Comparison of ENCODE assay signal across 13 cellular contexts in the genomic region with DNA sequence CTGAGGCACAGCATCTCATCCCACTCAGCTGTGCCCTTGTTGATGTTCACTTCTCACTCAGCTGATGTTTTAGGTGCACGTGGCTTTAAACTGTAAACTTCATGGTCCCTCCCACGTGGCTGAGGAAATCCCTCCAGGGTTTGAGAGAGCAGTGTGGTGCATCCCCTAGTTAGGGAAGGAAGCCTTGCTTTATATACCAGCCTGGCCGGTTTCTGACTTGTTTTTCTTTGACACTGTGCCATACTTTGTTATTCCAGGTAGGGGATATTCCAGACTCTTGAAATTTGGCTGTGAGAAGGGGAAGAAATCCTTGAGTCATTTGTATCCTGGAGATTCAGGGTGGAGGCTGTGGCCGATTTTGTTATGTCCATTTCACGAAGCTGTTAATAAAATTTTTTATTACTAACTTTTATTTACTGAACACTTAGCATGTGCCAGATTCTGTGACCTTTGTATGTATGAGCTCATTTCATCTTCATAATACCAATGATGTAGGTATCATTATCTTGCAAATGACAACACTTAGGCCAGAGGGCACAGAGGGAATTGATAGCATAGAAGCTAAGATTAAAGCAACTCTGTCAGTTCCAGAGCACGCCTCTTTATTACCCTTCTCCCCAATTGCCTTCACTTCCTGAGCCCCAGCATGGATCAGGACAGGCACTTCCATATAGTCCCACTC.
DNase-seq lines count a peak whose midpoint lies in the region; ATAC-seq and TF ChIP-seq lines count a peak whose summit lies in the region.
"Had no signal": no experiment of that assay in that cellular context is flagged by ENCODE, and none has a peak within 500 bp of the region (broad histone marks: within the 10 kb centered on the region; RNA-seq: fewer than 3 reads in every experiment).

No MANE protein-coding gene starts in this region.

- POLR2A ChIA-PET in MCF 10A (lab: Yijun Ruan, JAX), result interaction anchor here (0.5 to 0.9 kb wide), 3 partner anchors 12 to 458 kb away, joined by 3 read pairs; no protein-coding TSS in a partner anchor
- POLR2A ChIA-PET in naive thymus-derived CD4-positive, alpha-beta T cell (lab: Charles Lee), result no interaction called here

- no peaks in the 10 kb centered on the region for H3K27me3 Mint-ChIP-seq in MCF 10A (ENCODE audit: insufficient read depth, unreplicated experiment)
- H3K27me3 Mint-ChIP-seq in naive thymus-derived CD4-positive, alpha-beta T cell, result peaks cover 0 to 7% (median 0%) of the 10 kb centered on the region in 5 donors

- peaks cover 12% of the 10 kb centered on the region for H3K9me3 Mint-ChIP-seq in MCF 10A (ENCODE audit: unreplicated experiment)
- peaks cover 0 to 6% (median 0%) of the 10 kb centered on the region in 11 donors for H3K9me3 Mint-ChIP-seq in naive thymus-derived CD4-positive, alpha-beta T cell

- H3K9me3 ChIP-seq in left lung, result no peaks in the 10 kb centered on the region
- no peaks in the 10 kb centered on the region for H3K9me3 ChIP-seq in naive thymus-derived CD4-positive, alpha-beta T cell (ENCODE audit: control insufficient read depth in 2 of 3, low read length in 3 of 3)
- H3K9me3 ChIP-seq: Caco-2 had no signal

- peaks cover 20% of the 10 kb centered on the region for H3K4me1 Mint-ChIP-seq in MCF 10A (ENCODE audit: insufficient read depth, unreplicated experiment)
- no peaks in the 10 kb centered on the region for H3K4me1 Mint-ChIP-seq in naive thymus-derived CD4-positive, alpha-beta T cell

- H3K4me3 Mint-ChIP-seq in MCF 10A (ENCODE audit: unreplicated experiment), result no peak overlapping the region
- H3K4me3 Mint-ChIP-seq in naive thymus-derived CD4-positive, alpha-beta T cell, result no peak overlapping the region

- peaks cover 0 to 11% of the 10 kb centered on the region in 2 donors for H3K36me3 ChIP-seq in left lung
- H3K36me3 ChIP-seq in naive thymus-derived CD4-positive, alpha-beta T cell (ENCODE audit: control insufficient read depth in 2 of 3, insufficient read depth in 3 of 3, low read length in 3 of 3), result no peaks in the 10 kb centered on the region

- CTCF ChIA-PET in MCF 10A (lab: Yijun Ruan, JAX), result interaction anchor here (1.0 kb wide), 1 partner anchor 570 kb away, joined by 3 read pairs; no protein-coding TSS in a partner anchor
- CTCF ChIA-PET in naive thymus-derived CD4-positive, alpha-beta T cell (lab: Charles Lee), result no interaction called here

- no peak for TF ChIP-seq CTCF in MCF 10A (IDR thresholded peaks at IDR 0.05; ENCODE audit: unreplicated experiment)
- no peak for TF ChIP-seq CTCF in left lung (IDR thresholded peaks at IDR 0.05)

- no peaks in the 10 kb centered on the region for H3K4me1 ChIP-seq in left lung
- no peaks in the 10 kb centered on the region for H3K4me1 ChIP-seq in naive thymus-derived CD4-positive, alpha-beta T cell (ENCODE audit: control insufficient read depth in 2 of 2, insufficient read depth in 2 of 2, low read length in 2 of 2)

- intact Hi-C loops in MCF 10A (cut with micrococcal nuclease) (no loop called here), left lung (cut with DNase I) (no loop called here)
- intact Hi-C loops in naive thymus-derived CD4-positive, alpha-beta T cell (cut with micrococcal nuclease), result no loop called here

- peak; percentile 46 for ATAC-seq in HG02798 (IDR thresholded peaks at IDR 0.05; ENCODE audit: poor library complexity, unreplicated experiment)
- ATAC-seq in left lung, result peak; percentile 64
- ATAC-seq in naive thymus-derived CD4-positive, alpha-beta T cell, result no peak
- ATAC-seq in GM21529 (IDR thresholded peaks at IDR 0.05; ENCODE audit: unreplicated experiment), result no peak
- ATAC-seq: activated T-cell treated with anti-CD3 and anti-CD28 coated beads, Interleukin-2, amount 50 U/mL, for 72 hours had no signal

- no peak overlapping the region for H3K4me3 ChIP-seq in left lung
- H3K4me3 ChIP-seq in naive thymus-derived CD4-positive, alpha-beta T cell (ENCODE audit: low read length), result no peak overlapping the region

- no peak overlapping the region for H3K27ac ChIP-seq in left lung
- H3K27ac ChIP-seq in naive thymus-derived CD4-positive, alpha-beta T cell (ENCODE audit: low read depth, low read length), result no peak overlapping the region

- H3K27ac Mint-ChIP-seq in MCF 10A (ENCODE audit: low read depth, unreplicated experiment), result no peak overlapping the region
- H3K27ac Mint-ChIP-seq in naive thymus-derived CD4-positive, alpha-beta T cell, result no peak overlapping the region
- H3K27ac Mint-ChIP-seq: activated T-cell treated with anti-CD3 and anti-CD28 coated beads, Interleukin-2, amount 50 U/mL, for 72 hours had no signal

- H3K27me3 ChIP-seq in left lung, result no peaks in the 10 kb centered on the region
- H3K27me3 ChIP-seq in naive thymus-derived CD4-positive, alpha-beta T cell (ENCODE audit: control insufficient read depth in 2 of 2, insufficient read depth in 2 of 2, low read length in 2 of 2), result no peaks in the 10 kb centered on the region

- H3K36me3 Mint-ChIP-seq in MCF 10A (ENCODE audit: insufficient read depth, unreplicated experiment), result peaks cover 24% of the 10 kb centered on the region
- H3K36me3 Mint-ChIP-seq in naive thymus-derived CD4-positive, alpha-beta T cell, result no peaks in the 10 kb centered on the region

- DNase-seq in ELF-1 (ENCODE audit: low read depth, low spot score) (peak; percentile 53), MCF 10A (ENCODE audit: unreplicated experiment) (peak; percentile 31), left lung (no peak), nucleus accumbens (lab: John Stamatoyannopoulos, UW) (no peak), C1 segment of cervical spinal cord (lab: John Stamatoyannopoulos, UW) (no peak)
- no peak for DNase-seq in naive thymus-derived CD4-positive, alpha-beta T cell
- DNase-seq: activated CD4-positive, alpha-beta T cell treated with anti-CD3 and anti-CD28 coated beads, Interleukin-2, amount 50 U/mL, for 48 hours; activated T-cell treated with anti-CD3 and anti-CD28 coated beads, Interleukin-2, amount 50 U/mL, for 72 hours; amniotic stem cell; Caco-2; NCI-H2227 treated with DMSO at 0.1 percent for 48 hours had no signal

- no TSS peak for BruUV-seq in MCF 10A (replicated peaks; lab: Mats Ljungman, UMichigan)

Comparison
In these comparisons a context has a peak if more than half of its experiments do, and no peak if none do; other contexts are left out.
1. DNase-seq: peak in ELF-1 (single experiment) and MCF 10A (single experiment); none in left lung (0 of 2), naive thymus-derived CD4-positive, alpha-beta T cell (0 of 9), nucleus accumbens (0 of 56) and C1 segment of cervical spinal cord (0 of 14).
2. ATAC-seq: peak in HG02798 (single experiment) and left lung (single experiment); none in naive thymus-derived CD4-positive, alpha-beta T cell (single experiment) and GM21529 (single experiment).